Comparison of ENCODE assay signal across 2 cellular contexts in genomic region chr3:159929894-159930235, GRCh38.
A peak's percentile ranks its signal among the peaks of the same experiment; 100 is the strongest.
TF ChIP-seq lines count a peak whose summit lies in the region.

No MANE protein-coding gene starts in this region.

TF ChIP-seq in HepG2, 621 proteins besides CTCF, POLR2A, EP300 and RAD21:
- TF ChIP-seq NFIB (CRISPR knock-in tag; IDR thresholded peaks at IDR 0.05; ENCODE audit: borderline replicate concordance) (no peak), YY1 (IDR thresholded peaks at IDR 0.05; ENCODE audit: insufficient read depth, insufficient replicate concordance, low read depth, low read length) (no peak), HDAC1 (CRISPR knock-in tag; IDR thresholded peaks at IDR 0.05) (0 out of 2 replicates have a peak, but pooled peaks have one; percentile 10), TRIM24 (CRISPR knock-in tag; IDR thresholded peaks at IDR 0.05) (no peak), TFAP4 (IDR thresholded peaks at IDR 0.05; ENCODE audit: borderline replicate concordance, low read depth) (no peak), STAT6 (CRISPR knock-in tag; IDR thresholded peaks at IDR 0.05; ENCODE audit: borderline replicate concordance) (peak; percentile 84; the same call in 1 of the 2 replicates), ARID5B (CRISPR knock-in tag; IDR thresholded peaks at IDR 0.05) (no peak), ZNF766 (CRISPR knock-in tag; IDR thresholded peaks at IDR 0.05; ENCODE audit: borderline replicate concordance) (no peak), ZNF44 (CRISPR knock-in tag; IDR thresholded peaks at IDR 0.05) (no peak)
TF ChIP-seq in HepG2: peak in this region for 2.

TF ChIP-seq in GM12891, 5 proteins besides CTCF, POLR2A, EP300 and RAD21:
- TF ChIP-seq POU2F2 (IDR thresholded peaks at IDR 0.05; ENCODE audit: low read depth, low read length) (no peak), PAX5 (IDR thresholded peaks at IDR 0.05; ENCODE audit: insufficient read depth, low read length, severe bottlenecking) (no peak), TAF1 (IDR thresholded peaks at IDR 0.05; ENCODE audit: low read depth, low read length) (no peak), SPI1 (IDR thresholded peaks at IDR 0.05; ENCODE audit: low read depth, low read length) (no peak), POLR2AphosphoS5 (IDR thresholded peaks at IDR 0.05; ENCODE audit: low read depth, low read length) (no peak)
TF ChIP-seq in GM12891: peak in this region for 0.
